Comparison of ENCODE assay signal across 12 cellular contexts in the genomic region with DNA sequence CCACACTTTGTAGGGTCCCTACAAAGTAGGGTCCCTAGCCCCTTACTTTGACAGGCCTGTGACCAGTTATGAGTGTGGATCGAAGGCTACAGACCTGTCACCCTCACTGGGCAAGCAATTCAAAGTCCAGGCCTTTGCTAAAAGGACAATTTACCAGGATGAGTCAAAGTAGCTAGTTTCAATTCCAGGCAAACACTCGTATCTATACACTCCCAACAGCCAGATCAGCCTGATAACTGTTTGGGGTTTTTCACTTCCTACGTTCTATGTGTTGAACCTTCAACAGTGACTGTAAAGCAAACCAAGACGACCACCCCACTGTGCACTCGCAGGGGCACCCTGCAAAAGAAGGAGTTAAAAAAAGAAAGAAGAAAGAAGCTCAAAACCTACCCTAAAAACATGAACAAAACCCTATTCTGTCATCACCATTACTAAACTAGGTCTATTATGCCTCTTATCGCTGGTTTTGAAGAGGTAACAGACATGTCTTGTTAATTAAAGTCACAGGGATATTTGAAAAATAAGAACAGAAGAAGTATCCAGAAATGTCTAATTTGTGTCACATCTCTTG. TPM values are rescaled to one million over a fixed set of nuclear protein-coding genes. Genes with fewer than 3 reads are reported as not detected.
DNase-seq lines count a peak whose midpoint lies in the region; ATAC-seq and TF ChIP-seq lines count a peak whose summit lies in the region.
"Had no signal": no experiment of that assay in that cellular context is flagged by ENCODE, and none has a peak within 500 bp of the region (broad histone marks: within the 10 kb centered on the region; RNA-seq: fewer than 3 reads in every experiment).

No MANE protein-coding gene starts in this region.

- in situ Hi-C loops in mammary epithelial cell (cut with MboI; ENCODE audit: low sequenced_read_pairs in 2 of 2) = no loop called here

- no peaks in the 10 kb centered on the region for H3K27me3 ChIP-seq in CD8-positive, alpha-beta T cell (ENCODE audit: insufficient read depth, low read length)
- H3K27me3 ChIP-seq in mammary epithelial cell (ENCODE audit: insufficient read depth, low read length) = no peaks in the 10 kb centered on the region

- H2AFZ ChIP-seq in mammary epithelial cell (ENCODE audit: low read depth, low read length) = no peak overlapping the region

- 96% methylated on average over 6 of the region's 6 CpGs for WGBS in mammary epithelial cell (ENCODE audit: low coverage, missing lambda C conversion rate)

- intact Hi-C loops in CD8-positive, alpha-beta T cell (cut with DNase I, micrococcal nuclease) = no loop called here
- intact Hi-C loops in mammary epithelial cell (cut with micrococcal nuclease) = loop anchor here (5.0 kb wide), 1 partner anchor 133 kb away; the partner anchor contains the start of gene NOL7

- H4K20me1 ChIP-seq in mammary epithelial cell (ENCODE audit: insufficient read depth, low read length) = no peaks in the 10 kb centered on the region

- peaks cover 7% of the 10 kb centered on the region for H3K27me3 Mint-ChIP-seq in CD8-positive, alpha-beta T cell (ENCODE audit: low read depth)
- H3K27me3 Mint-ChIP-seq in nephron progenitor cell (ENCODE audit: low read depth, poor library complexity) = peaks cover 38% of the 10 kb centered on the region

- peak overlapping the region; percentile 92 for H3K4me2 ChIP-seq in mammary epithelial cell (ENCODE audit: insufficient read depth, low read depth, low read length)

- H3K9ac ChIP-seq in mammary epithelial cell (ENCODE audit: insufficient read depth, low read length) = no peak overlapping the region

- H3K4me3 Mint-ChIP-seq in CD8-positive, alpha-beta T cell = peak overlapping the region; percentile 85
- peak overlapping the region; percentile 94 for H3K4me3 Mint-ChIP-seq in nephron progenitor cell

- H3K4me3 ChIP-seq in CD8-positive, alpha-beta T cell (ENCODE audit: low read depth, low read length) = no peak overlapping the region
- no peak overlapping the region for H3K4me3 ChIP-seq in mammary epithelial cell (replicated peaks in 1 of 3; ENCODE audit: insufficient read depth in 1 of 3, low read depth in 2 of 3, low read length in 3 of 3)

- H3K9me3 ChIP-seq in CD8-positive, alpha-beta T cell (ENCODE audit: low read length) = no peaks in the 10 kb centered on the region
- H3K9me3 ChIP-seq in KOPT-K1 (ENCODE audit: insufficient read depth, low read length, poor library complexity, severe bottlenecking) = no peaks in the 10 kb centered on the region
- no peaks in the 10 kb centered on the region for H3K9me3 ChIP-seq in mammary epithelial cell (replicated peaks; ENCODE audit: insufficient read depth, low read length)
- H3K9me3 ChIP-seq: prostate gland had no signal

- no peak for DNase-seq in CD8-positive, alpha-beta T cell
- DNase-seq in mammary epithelial cell (no peak), nephron progenitor cell (no peak), NCI-H524 treated with DMSO at 0.1 percent for 48 hours (lab: John Stamatoyannopoulos, UW) (no peak), NCI-H345 (lab: John Stamatoyannopoulos, UW) (no peak)
- DNase-seq: DMS79; NCI-H1930; stimulated activated CD8-positive, alpha-beta memory T cell treated with anti-CD3 and anti-CD28 coated beads, Interleukin-4, amount 100 ng/mL, for 48 hours had no signal

- dilution Hi-C loops in mammary epithelial cell (cut with HindIII; ENCODE audit: low sequenced_read_pairs) = no loop called here

- no TSS peak for BruUV-seq in mammary epithelial cell (replicated peaks; lab: Mats Ljungman, UMichigan)

- no peak for TF ChIP-seq CTCF in CD8-positive, alpha-beta T cell (IDR thresholded peaks at IDR 0.05)
- TF ChIP-seq CTCF in mammary epithelial cell (conservative IDR thresholded peaks at IDR 0.05 in 1 of 2, IDR thresholded peaks at IDR 0.05 in 1 of 2; ENCODE audit: extremely low read depth in 1 of 2, insufficient read depth in 1 of 2, low read depth in 1 of 2, low read length in 2 of 2) = no peak
- TF ChIP-seq CTCF in nephron progenitor cell (IDR thresholded peaks at IDR 0.05) = no peak

- CTCF ChIA-PET in CD8-positive, alpha-beta T cell (lab: Charles Lee) = interaction anchor here (0.6 to 0.8 kb wide), 2 partner anchors 30 to 144 kb away, joined by 3 read pairs; no protein-coding TSS in a partner anchor
- CTCF ChIA-PET in mammary epithelial cell (lab: Charles Lee; ENCODE audit: low non-redundant PET) = no interaction called here

- H3K79me2 ChIP-seq in mammary epithelial cell (ENCODE audit: insufficient read depth, low read length) = peaks cover 54% of the 10 kb centered on the region

- no peak overlapping the region for H3K27ac ChIP-seq in CD8-positive, alpha-beta T cell (ENCODE audit: low read depth, low read length)
- H3K27ac ChIP-seq in KOPT-K1 (ENCODE audit: low read depth, low read length, poor library complexity, severe bottlenecking) (peak overlapping the region; percentile 41), mammary epithelial cell (ENCODE audit: insufficient read depth, low read depth, low read length) (no peak overlapping the region)
- H3K27ac ChIP-seq: prostate gland had no signal

- POLR2A ChIA-PET in CD8-positive, alpha-beta T cell (lab: Charles Lee) = no interaction called here

- peak overlapping the region; percentile 67 for H3K27ac Mint-ChIP-seq in CD8-positive, alpha-beta T cell
- no peak overlapping the region for H3K27ac Mint-ChIP-seq in nephron progenitor cell

- ATAC-seq in CD8-positive, alpha-beta T cell = no peak
- no peak for ATAC-seq in HG02970 (IDR thresholded peaks at IDR 0.05; ENCODE audit: low FRiP score, unreplicated experiment)
- ATAC-seq in GM19023 (IDR thresholded peaks at IDR 0.05; ENCODE audit: unreplicated experiment) = no peak

- peaks cover 3% of the 10 kb centered on the region for H3K36me3 Mint-ChIP-seq in CD8-positive, alpha-beta T cell
- no peaks in the 10 kb centered on the region for H3K36me3 Mint-ChIP-seq in nephron progenitor cell (ENCODE audit: low read depth)

- no peaks in the 10 kb centered on the region for H3K36me3 ChIP-seq in CD8-positive, alpha-beta T cell (ENCODE audit: insufficient read depth, low read length)
- H3K36me3 ChIP-seq in KOPT-K1 (ENCODE audit: insufficient read depth, low read length) (no peaks in the 10 kb centered on the region), mammary epithelial cell (ENCODE audit: insufficient read depth, low read length) (no peaks in the 10 kb centered on the region)
- H3K36me3 ChIP-seq: prostate gland had no signal

- no peaks in the 10 kb centered on the region for H3K9me3 Mint-ChIP-seq in CD8-positive, alpha-beta T cell
- H3K9me3 Mint-ChIP-seq in nephron progenitor cell = no peaks in the 10 kb centered on the region

- peaks cover 11% of the 10 kb centered on the region for H3K4me1 ChIP-seq in CD8-positive, alpha-beta T cell (ENCODE audit: insufficient read depth, low read length)
- H3K4me1 ChIP-seq in mammary epithelial cell (ENCODE audit: insufficient read depth, low read length) = peaks cover 46% of the 10 kb centered on the region
- H3K4me1 ChIP-seq: prostate gland had no signal

- peaks cover 44% of the 10 kb centered on the region for H3K4me1 Mint-ChIP-seq in CD8-positive, alpha-beta T cell (ENCODE audit: low read depth)
- H3K4me1 Mint-ChIP-seq in nephron progenitor cell = peaks cover 32% of the 10 kb centered on the region

RNA-seq across cellular contexts. Expression of gene GFOD1, which starts 3.2 kb away (rescaled TPM):
- total RNA-seq in CD8-positive, alpha-beta T cell = 1 to 10 TPM; 5.6 to 7.6 TPM
- total RNA-seq in mammary epithelial cell = 10 to 100 TPM; 12.3 to 37.3 TPM
- 5.3 TPM for polyA plus RNA-seq in mammary epithelial cell
- polyA minus RNA-seq in mammary epithelial cell = 9.5 TPM
